1 cellular context compared by ENCODE assay signal in the genomic region with DNA sequence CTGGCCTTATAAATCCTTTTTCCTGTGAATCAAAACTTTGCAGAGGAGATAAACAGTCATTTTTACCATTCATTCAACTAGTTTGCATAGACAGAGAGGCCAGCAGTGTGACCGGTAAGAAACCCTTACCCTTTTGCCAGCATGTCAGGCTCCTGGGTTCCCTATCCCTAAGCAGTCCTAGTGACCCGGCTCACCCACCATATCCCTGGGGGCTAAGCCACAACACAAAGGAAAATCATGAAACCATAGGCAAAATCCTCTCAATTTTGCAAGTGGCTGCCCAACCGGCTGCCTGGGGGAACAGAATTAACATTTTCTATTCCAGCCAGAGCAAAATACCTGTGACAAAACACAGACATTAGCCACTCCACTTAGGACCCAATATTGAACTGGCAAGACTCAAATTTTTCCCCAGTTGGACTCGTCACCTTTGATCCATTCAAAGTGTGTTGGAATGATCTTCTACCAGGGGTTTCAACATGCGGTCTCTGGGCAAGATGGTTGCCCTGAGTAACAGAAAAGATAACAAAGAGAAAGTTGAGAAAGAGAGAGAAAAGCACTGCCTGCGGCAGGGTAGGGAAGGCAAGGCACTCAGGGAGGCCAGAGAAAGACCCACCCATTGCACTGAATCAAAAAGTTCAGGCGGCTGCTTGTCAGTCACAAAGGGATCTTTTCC.
TF ChIP-seq lines count a peak whose summit lies in the region.

No MANE protein-coding gene starts in this region.

TF ChIP-seq in A549, 52 proteins besides CTCF, POLR2A, EP300 and RAD21 (continued from another document):
- TF ChIP-seq, protein P1, sequence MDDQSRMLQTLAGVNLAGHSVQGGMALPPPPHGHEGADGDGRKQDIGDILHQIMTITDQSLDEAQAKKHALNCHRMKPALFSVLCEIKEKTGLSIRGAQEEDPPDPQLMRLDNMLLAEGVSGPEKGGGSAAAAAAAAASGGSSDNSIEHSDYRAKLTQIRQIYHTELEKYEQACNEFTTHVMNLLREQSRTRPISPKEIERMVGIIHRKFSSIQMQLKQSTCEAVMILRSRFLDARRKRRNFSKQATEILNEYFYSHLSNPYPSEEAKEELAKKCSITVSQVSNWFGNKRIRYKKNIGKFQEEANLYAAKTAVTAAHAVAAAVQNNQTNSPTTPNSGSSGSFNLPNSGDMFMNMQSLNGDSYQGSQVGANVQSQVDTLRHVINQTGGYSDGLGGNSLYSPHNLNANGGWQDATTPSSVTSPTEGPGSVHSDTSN (IDR thresholded peaks at IDR 0.05): no peak
- TF ChIP-seq GATA3 (IDR thresholded peaks at IDR 0.05; ENCODE audit: borderline replicate concordance): no peak
- no peak for TF ChIP-seq HOXB5 (CRISPR knock-in tag; IDR thresholded peaks at IDR 0.05)
- no peak for TF ChIP-seq RARB (CRISPR knock-in tag; IDR thresholded peaks at IDR 0.05)
- TF ChIP-seq NR3C1 (IDR thresholded peaks at IDR 0.05): no peak
- no peak for TF ChIP-seq CBX2 (IDR thresholded peaks at IDR 0.05; ENCODE audit: borderline replicate concordance, low read depth)
- TF ChIP-seq RCOR1 (IDR thresholded peaks at IDR 0.05; ENCODE audit: low read depth, low read length): no peak
- TF ChIP-seq MYC (IDR thresholded peaks at IDR 0.05; ENCODE audit: borderline replicate concordance, low read length): no peak
- no peak for TF ChIP-seq CEBPB (IDR thresholded peaks at IDR 0.05)
- no peak for TF ChIP-seq USF2 (IDR thresholded peaks at IDR 0.05)
- TF ChIP-seq BHLHE40 (IDR thresholded peaks at IDR 0.05; ENCODE audit: low read depth, low read length): no peak
- TF ChIP-seq CHD2 (IDR thresholded peaks at IDR 0.05; ENCODE audit: low read length, partially characterized antibody): no peak
- TF ChIP-seq CHD4 (IDR thresholded peaks at IDR 0.05; ENCODE audit: borderline replicate concordance): no peak
- no peak for TF ChIP-seq FOSB (CRISPR knock-in tag; IDR thresholded peaks at IDR 0.05)
- no peak for TF ChIP-seq EHF (CRISPR knock-in tag; IDR thresholded peaks at IDR 0.05)
- no peak for TF ChIP-seq ZFP36 (IDR thresholded peaks at IDR 0.05; ENCODE audit: borderline replicate concordance, partially characterized antibody)
